ENCODE assay signal across 9 cellular contexts in the genomic region with DNA sequence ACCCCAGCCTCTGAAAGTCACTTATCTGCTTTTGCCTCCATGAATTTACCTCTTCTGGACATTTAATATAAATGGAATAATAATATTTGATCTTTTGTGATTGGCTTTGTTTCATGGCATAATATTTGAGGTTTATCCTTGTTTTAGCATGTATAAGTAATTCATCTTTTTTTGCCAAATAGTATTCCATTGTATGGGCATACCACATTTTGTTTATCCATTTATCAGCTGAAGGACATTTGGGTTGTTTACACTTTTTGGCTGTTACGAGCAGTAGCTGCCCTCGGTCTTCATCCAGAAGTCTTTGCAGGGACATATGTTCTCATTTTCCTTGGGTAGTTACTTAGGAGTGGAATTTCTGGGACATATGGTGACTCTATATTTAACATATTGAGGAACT. TPM values are rescaled to one million over a fixed set of nuclear protein-coding genes. Genes with fewer than 3 reads are reported as not detected.
"Had no signal": no experiment of that assay in that cellular context is flagged by ENCODE, and none has a peak within 500 bp of the region (broad histone marks: within the 10 kb centered on the region; RNA-seq: fewer than 3 reads in every experiment).

No MANE protein-coding gene starts in this region.

- H3K27ac ChIP-seq: HL-60, KMS-11 had no signal

- H3K4me3 Mint-ChIP-seq: IgD-negative memory B cell had no signal

- H3K4me3 ChIP-seq: K562 had no signal

- H3K4me2 ChIP-seq: KMS-11 had no signal

- H3K27ac Mint-ChIP-seq: IgD-negative memory B cell had no signal

- H3K9ac ChIP-seq: KMS-11 had no signal

- H3K27me3 Mint-ChIP-seq: IgD-negative memory B cell had no signal

- ATAC-seq: HepG2, K562 had no signal

- DNase-seq: KBM-7, KG1 had no signal

RNA-seq across cellular contexts. Expression of gene SMIM21, which starts 53.0 kb away (rescaled TPM):
- total RNA-seq: HepG2, HT-29, HT1080, K562 had no signal
- polyA plus RNA-seq: HepG2, IgD-negative memory B cell, K562 had no signal
